10 cellular contexts compared by ENCODE assay signal in genomic region chr6:117776441-117776840, GRCh38.
DNase-seq lines count a peak whose midpoint lies in the region; ATAC-seq and TF ChIP-seq lines count a peak whose summit lies in the region.
"Had no signal": no experiment of that assay in that cellular context is flagged by ENCODE, and none has a peak within 500 bp of the region (broad histone marks: within the 10 kb centered on the region; RNA-seq: fewer than 3 reads in every experiment).

No MANE protein-coding gene starts in this region.

- no peaks in the 10 kb centered on the region for H3K36me3 ChIP-seq in endodermal cell (ENCODE audit: control insufficient read depth, insufficient read depth, low read length)
- H3K36me3 ChIP-seq: Peyer's patch had no signal

- H3K4me3 Mint-ChIP-seq in endodermal cell = no peak overlapping the region

- no peaks in the 10 kb centered on the region for H3K9me3 Mint-ChIP-seq in endodermal cell

- no peaks in the 10 kb centered on the region for H3K27me3 ChIP-seq in endodermal cell (ENCODE audit: control insufficient read depth, insufficient read depth, low read length, poor library complexity, severe bottlenecking)
- H3K27me3 ChIP-seq: Peyer's patch had no signal

- no peaks in the 10 kb centered on the region for H3K4me1 ChIP-seq in endodermal cell (ENCODE audit: control insufficient read depth, insufficient read depth, low read length)
- H3K4me1 ChIP-seq: Peyer's patch had no signal

- peak; percentile 22 for TF ChIP-seq CTCF in C4-2B (conservative IDR thresholded peaks at IDR 0.05)
- TF ChIP-seq CTCF in GM20000 (IDR thresholded peaks at IDR 0.05; ENCODE audit: extremely low read depth, missing control alignments) = peak; percentile 5
- TF ChIP-seq CTCF in endodermal cell (conservative IDR thresholded peaks at IDR 0.05) = peak; percentile 73

- H3K27me3 Mint-ChIP-seq in endodermal cell (ENCODE audit: insufficient read depth) = no peaks in the 10 kb centered on the region

- H3K36me3 Mint-ChIP-seq in endodermal cell (ENCODE audit: low read depth) = no peaks in the 10 kb centered on the region

- H3K9me3 ChIP-seq in endodermal cell (ENCODE audit: control insufficient read depth, low read length) = no peaks in the 10 kb centered on the region
- H3K9me3 ChIP-seq: Peyer's patch had no signal

- H3K4me3 ChIP-seq in endodermal cell (ENCODE audit: low read length) = no peak overlapping the region
- H3K4me3 ChIP-seq: Peyer's patch had no signal

- H3K27ac Mint-ChIP-seq in endodermal cell = no peak overlapping the region

- no peak for ATAC-seq in left lobe of liver

- H3K27ac ChIP-seq in C4-2B (no peak overlapping the region), endodermal cell (ENCODE audit: low read depth, low read length) (no peak overlapping the region)
- H3K27ac ChIP-seq: Peyer's patch had no signal

- 71 to 94% methylated on average over 3 of the region's 3 CpGs for WGBS in endodermal cell (ENCODE audit: insufficient coverage in 1 of 2, insufficient read length in 1 of 2), 2 experiments

- no peak overlapping the region for H3K9ac ChIP-seq in endodermal cell (ENCODE audit: extremely low read depth, low read length, poor library complexity, severe bottlenecking)

- no peak for DNase-seq in GM20000 (ENCODE audit: low spot score)
- DNase-seq in M059J (ENCODE audit: low read depth) = peak; percentile 26
- DNase-seq in endodermal cell = no peak
- no peak for DNase-seq in SHP77 (lab: John Stamatoyannopoulos, UW)
- no peak for DNase-seq in NCI-H128 (lab: John Stamatoyannopoulos, UW; ENCODE audit: unreplicated experiment)
- DNase-seq in left lobe of liver (ENCODE audit: low spot score) = no peak
- DNase-seq in NCI-H2196 treated with DMSO at 0.1 percent for 48 hours (lab: John Stamatoyannopoulos, UW; ENCODE audit: unreplicated experiment) = no peak
- DNase-seq: activated effector memory CD4-positive, alpha-beta T cell treated with Interleukin-2 at 50 U/mL for 16 hours; Peyer's patch had no signal

- H3K4me1 Mint-ChIP-seq in endodermal cell = peaks cover 8% of the 10 kb centered on the region

Comparison
In these comparisons a context has a peak if more than half of its experiments do, and no peak if none do; other contexts are left out.
1. CTCF ChIP-seq: peak in every context shown above with its lines; median percentile 73 in endodermal cell; 22 in C4-2B; 5 in GM20000.